Comparison of ENCODE assay signal across 8 cellular contexts in the genomic region with DNA sequence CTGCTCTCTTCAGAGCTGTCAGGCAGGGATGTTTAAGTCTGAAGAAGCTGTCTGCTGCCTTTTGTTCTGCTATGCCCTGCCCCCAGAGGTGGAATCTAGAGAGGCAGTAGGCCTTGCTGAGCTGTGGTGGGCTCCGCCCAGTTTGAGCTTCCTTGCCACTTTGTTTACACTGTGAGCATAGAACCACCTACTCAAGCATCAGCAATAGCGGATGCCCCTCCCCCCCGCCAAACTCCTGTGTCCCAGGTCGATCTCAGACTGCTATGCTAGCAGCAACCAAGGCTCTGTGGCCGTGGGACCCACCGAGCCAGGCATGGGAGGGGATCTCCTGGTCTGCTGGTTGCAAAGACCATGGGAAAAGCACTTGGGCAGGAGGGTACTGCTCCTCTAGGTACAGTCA.
DNase-seq lines count a peak whose midpoint lies in the region; ATAC-seq and TF ChIP-seq lines count a peak whose summit lies in the region.
"Not testable (repeated sequence)": the region's sequence is repeated elsewhere in the genome, so short reads cannot be mapped to it uniquely, and the experiment has no call there.

No MANE protein-coding gene starts in this region.

- H3K4me1 Mint-ChIP-seq in CD8-positive, alpha-beta T cell (ENCODE audit: low read depth), result peaks cover 23% of the 10 kb centered on the region
- H3K4me1 Mint-ChIP-seq in activated T-helper 1 cell treated with anti-CD3 and anti-CD28 coated beads, Interleukin-12 subunit alpha, Interleukin-12 subunit beta, Interleukin-2, Interleukin-4 antibody, amounts not matched to agents 30 ng/mL and 10 ng/mL and 1 ng/mL, durations not matched to agents 14 hours and 24 hours and 36 hours (ENCODE audit: low read depth), result peaks cover 20% of the 10 kb centered on the region
- peaks cover 6 to 64% (median 45%) of the 10 kb centered on the region in 7 donors for H3K4me1 Mint-ChIP-seq in naive thymus-derived CD4-positive, alpha-beta T cell

- H3K27me3 ChIP-seq in CD8-positive, alpha-beta T cell (ENCODE audit: insufficient read depth, low read length); naive thymus-derived CD4-positive, alpha-beta T cell (ENCODE audit: control insufficient read depth in 2 of 2, insufficient read depth in 2 of 2, low read length in 2 of 2): not testable (repeated sequence)

- not testable (repeated sequence) for H3K27ac ChIP-seq in CD8-positive, alpha-beta T cell (ENCODE audit: low read depth, low read length); naive thymus-derived CD4-positive, alpha-beta T cell (ENCODE audit: low read depth, low read length)

- not testable (repeated sequence) for H3K4me3 Mint-ChIP-seq in CD8-positive, alpha-beta T cell; activated T-helper 1 cell treated with anti-CD3 and anti-CD28 coated beads, Interleukin-12 subunit alpha, Interleukin-12 subunit beta, Interleukin-2, Interleukin-4 antibody, amounts not matched to agents 30 ng/mL and 10 ng/mL and 1 ng/mL, durations not matched to agents 14 hours and 24 hours and 36 hours
- H3K4me3 Mint-ChIP-seq in naive thymus-derived CD4-positive, alpha-beta T cell, result peak overlapping the region in 8 of 10 donors; percentile 25 to 61 (median 45)

- intact Hi-C loops in CD8-positive, alpha-beta T cell (cut with DNase I, micrococcal nuclease); activated T-helper 1 cell treated with anti-CD3 and anti-CD28 coated beads, Interleukin-12 subunit alpha, Interleukin-12 subunit beta, Interleukin-2, Interleukin-4 antibody, amounts not matched to agents 30 ng/mL and 10 ng/mL and 1 ng/mL, durations not matched to agents 14 hours and 24 hours and 36 hours (cut with micrococcal nuclease): not testable (repeated sequence)
- intact Hi-C loops in naive thymus-derived CD4-positive, alpha-beta T cell (cut with micrococcal nuclease), result loop anchor here in 1 of 2 donors (1.0 to 5.0 kb wide), 5 partner anchors 25 to 439 kb away; a partner anchor contains a TSS

- CTCF ChIA-PET in CD8-positive, alpha-beta T cell (lab: Charles Lee), result interaction anchor here (0.8 to 3.4 kb wide), 2 partner anchors 24 to 94 kb away, joined by 3 to 17 read pairs; no protein-coding TSS in a partner anchor
- CTCF ChIA-PET in naive thymus-derived CD4-positive, alpha-beta T cell (lab: Charles Lee), result interaction anchor here (1.1 to 2.2 kb wide), 8 partner anchors 12 to 438 kb away, joined by 3 to 9 read pairs (median 5); no protein-coding TSS in a partner anchor

- TF ChIP-seq CTCF in CD8-positive, alpha-beta T cell (IDR thresholded peaks at IDR 0.05), result not testable (repeated sequence)

- H3K36me3 ChIP-seq in CD8-positive, alpha-beta T cell (ENCODE audit: insufficient read depth, low read length); naive thymus-derived CD4-positive, alpha-beta T cell (ENCODE audit: control insufficient read depth in 2 of 3, insufficient read depth in 3 of 3, low read length in 3 of 3): not testable (repeated sequence)

- H3K9me3 Mint-ChIP-seq in CD8-positive, alpha-beta T cell, result not testable (repeated sequence)
- H3K9me3 Mint-ChIP-seq in activated T-helper 1 cell treated with anti-CD3 and anti-CD28 coated beads, Interleukin-12 subunit alpha, Interleukin-12 subunit beta, Interleukin-2, Interleukin-4 antibody, amounts not matched to agents 30 ng/mL and 10 ng/mL and 1 ng/mL, durations not matched to agents 14 hours and 24 hours and 36 hours, result peaks cover 19% of the 10 kb centered on the region
- peaks cover 5 to 61% (median 28%) of the 10 kb centered on the region in 11 donors for H3K9me3 Mint-ChIP-seq in naive thymus-derived CD4-positive, alpha-beta T cell

- H3K27ac Mint-ChIP-seq in CD8-positive, alpha-beta T cell, result peak overlapping the region; percentile 55
- not testable (repeated sequence) for H3K27ac Mint-ChIP-seq in activated T-helper 1 cell treated with anti-CD3 and anti-CD28 coated beads, Interleukin-12 subunit alpha, Interleukin-12 subunit beta, Interleukin-2, Interleukin-4 antibody, amounts not matched to agents 30 ng/mL and 10 ng/mL and 1 ng/mL, durations not matched to agents 14 hours and 24 hours and 36 hours
- peak overlapping the region; percentile 21 to 90 (median 82) for H3K27ac Mint-ChIP-seq in naive thymus-derived CD4-positive, alpha-beta T cell

- peak; percentile 12 to 85 (median 53) for DNase-seq in CD8-positive, alpha-beta T cell
- DNase-seq in NCI-H1436 (lab: John Stamatoyannopoulos, UW) (peak; percentile 0), T-helper 9 cell (peak; percentile 28)
- DNase-seq in activated CD4-positive, alpha-beta T cell treated with anti-CD3 and anti-CD28 coated beads, Interleukin-2, amount 50 U/mL, for 48 hours, result peak; percentile 8 to 16
- DNase-seq in activated T-helper 1 cell treated with anti-CD3 and anti-CD28 coated beads, Interleukin-12 subunit alpha, Interleukin-12 subunit beta, Interleukin-2, Interleukin-4 antibody, amounts not matched to agents 30 ng/mL and 10 ng/mL and 1 ng/mL, durations not matched to agents 14 hours and 24 hours and 36 hours (ENCODE audit: low spot score), result peak; percentile 49
- peak; percentile 10 for DNase-seq in effector CD8-positive, alpha-beta T cell (lab: John Stamatoyannopoulos, UW)
- DNase-seq in naive thymus-derived CD4-positive, alpha-beta T cell, result peak; percentile 14 to 86 (median 75)
- peak in 2 of 3 donors; percentile 15 to 16 for DNase-seq in stimulated activated CD4-positive, alpha-beta T cell treated with anti-CD3 and anti-CD28 coated beads, TNF-alpha, amount 100 ng/mL, for 1 hour (ENCODE audit: low read depth in 3 of 3, low spot score in 1 of 3)

- not testable (repeated sequence) for H3K4me3 ChIP-seq in CD8-positive, alpha-beta T cell (ENCODE audit: low read depth, low read length)
- peak overlapping the region; percentile 27 for H3K4me3 ChIP-seq in naive thymus-derived CD4-positive, alpha-beta T cell (ENCODE audit: low read length)

- not testable (repeated sequence) for H3K4me1 ChIP-seq in CD8-positive, alpha-beta T cell (ENCODE audit: insufficient read depth, low read length)
- H3K4me1 ChIP-seq in naive thymus-derived CD4-positive, alpha-beta T cell (ENCODE audit: control insufficient read depth in 2 of 2, insufficient read depth in 2 of 2, low read length in 2 of 2), result peaks cover 0 to 23% of the 10 kb centered on the region in 2 donors

- ATAC-seq in CD8-positive, alpha-beta T cell, result peak; percentile 84
- peak; percentile 68 for ATAC-seq in naive thymus-derived CD4-positive, alpha-beta T cell

- POLR2A ChIA-PET in CD8-positive, alpha-beta T cell (lab: Charles Lee), result interaction anchor here (1.0 kb wide), 1 partner anchor 25 kb away, joined by 4 read pairs; no protein-coding TSS in a partner anchor
- POLR2A ChIA-PET in naive thymus-derived CD4-positive, alpha-beta T cell (lab: Charles Lee), result interaction anchor here (1.0 to 3.9 kb wide), 6 partner anchors 12 to 93 kb away, joined by 3 to 22 read pairs (median 4); no protein-coding TSS in a partner anchor

- not testable (repeated sequence) for H3K9me3 ChIP-seq in CD8-positive, alpha-beta T cell (ENCODE audit: low read length); naive thymus-derived CD4-positive, alpha-beta T cell (ENCODE audit: control insufficient read depth in 2 of 3, low read length in 3 of 3)

- H3K27me3 Mint-ChIP-seq in CD8-positive, alpha-beta T cell (ENCODE audit: low read depth); activated T-helper 1 cell treated with anti-CD3 and anti-CD28 coated beads, Interleukin-12 subunit alpha, Interleukin-12 subunit beta, Interleukin-2, Interleukin-4 antibody, amounts not matched to agents 30 ng/mL and 10 ng/mL and 1 ng/mL, durations not matched to agents 14 hours and 24 hours and 36 hours (ENCODE audit: insufficient read depth); naive thymus-derived CD4-positive, alpha-beta T cell: not testable (repeated sequence)

- not testable (repeated sequence) for H3K36me3 Mint-ChIP-seq in CD8-positive, alpha-beta T cell; activated T-helper 1 cell treated with anti-CD3 and anti-CD28 coated beads, Interleukin-12 subunit alpha, Interleukin-12 subunit beta, Interleukin-2, Interleukin-4 antibody, amounts not matched to agents 30 ng/mL and 10 ng/mL and 1 ng/mL, durations not matched to agents 14 hours and 24 hours and 36 hours (ENCODE audit: low read depth)
- H3K36me3 Mint-ChIP-seq in naive thymus-derived CD4-positive, alpha-beta T cell, result peaks cover 17 to 29% (median 18%) of the 10 kb centered on the region in 5 donors

Comparison
In these comparisons a context has a peak if more than half of its experiments do, and no peak if none do; other contexts are left out.
1. DNase-seq: peak in every context shown above with its lines; median percentile 75 in naive thymus-derived CD4-positive, alpha-beta T cell; 53 in CD8-positive, alpha-beta T cell; 49 in activated T-helper 1 cell treated with anti-CD3 and anti-CD28 coated beads, Interleukin-12 subunit alpha, Interleukin-12 subunit beta, Interleukin-2, Interleukin-4 antibody, amounts not matched to agents 30 ng/mL and 10 ng/mL and 1 ng/mL, durations not matched to agents 14 hours and 24 hours and 36 hours; 28 in T-helper 9 cell; 16 in stimulated activated CD4-positive, alpha-beta T cell treated with anti-CD3 and anti-CD28 coated beads, TNF-alpha, amount 100 ng/mL, for 1 hour; 12 in activated CD4-positive, alpha-beta T cell treated with anti-CD3 and anti-CD28 coated beads, Interleukin-2, amount 50 U/mL, for 48 hours; 10 in effector CD8-positive, alpha-beta T cell; 0 in NCI-H1436.